10 cellular contexts compared by ENCODE assay signal in genomic region chr12:112183141-112183581, GRCh38. TPM values are rescaled to one million over a fixed set of nuclear protein-coding genes. Genes with fewer than 3 reads are reported as not detected.
DNase-seq lines count a peak whose midpoint lies in the region; ATAC-seq and TF ChIP-seq lines count a peak whose summit lies in the region.
"Had no signal": no experiment of that assay in that cellular context is flagged by ENCODE, and none has a peak within 500 bp of the region (broad histone marks: within the 10 kb centered on the region; RNA-seq: fewer than 3 reads in every experiment).

No MANE protein-coding gene starts in this region.

- H3K27ac ChIP-seq in fibroblast of lung (ENCODE audit: insufficient read depth, low read length) (peak overlapping the region; percentile 31), neuronal stem cell (replicated peaks; ENCODE audit: low read length) (no peak overlapping the region)

- H3K4me3 ChIP-seq in fibroblast of lung (replicated peaks in 1 of 4; ENCODE audit: control extremely low read depth in 1 of 4, insufficient read depth in 1 of 4, low read depth in 3 of 4, low read length in 4 of 4) (no peak overlapping the region), neuronal stem cell (ENCODE audit: low read length in 2 of 2) (no peak overlapping the region)

- H3K36me3 Mint-ChIP-seq in activated naive CD4-positive, alpha-beta T cell treated with anti-CD3 and anti-CD28 coated beads, Interleukin-2, amount 10 ng/mL, durations not matched to agents 7 days and 5 days = peaks cover 12% of the 10 kb centered on the region

- H3K79me1 ChIP-seq in neuronal stem cell (ENCODE audit: low read depth, low read length) = peaks cover 2% of the 10 kb centered on the region

- no peaks in the 10 kb centered on the region for H4K20me1 ChIP-seq in fibroblast of lung (ENCODE audit: control insufficient read depth, extremely low read depth, insufficient read depth, low read length)

- no peak overlapping the region for H3K14ac ChIP-seq in neuronal stem cell (ENCODE audit: low read length)

- no peaks in the 10 kb centered on the region for H3K27me3 Mint-ChIP-seq in activated naive CD4-positive, alpha-beta T cell treated with anti-CD3 and anti-CD28 coated beads, Interleukin-2, amount 10 ng/mL, durations not matched to agents 7 days and 5 days
- no peaks in the 10 kb centered on the region for H3K27me3 Mint-ChIP-seq in stimulated activated naive CD8-positive, alpha-beta T cell treated with anti-CD3 and anti-CD28 coated beads, Interleukin-15, amount 100 ng/mL, for 72 hours

- TF ChIP-seq CTCF in fibroblast of lung (conservative IDR thresholded peaks at IDR 0.05 in 1 of 2, IDR thresholded peaks at IDR 0.05 in 1 of 2; ENCODE audit: low read depth in 1 of 2, low read length in 2 of 2) = no peak

- H2AK5ac ChIP-seq in neuronal stem cell (ENCODE audit: low read depth, low read length) = no peak overlapping the region

- H3K9me3 ChIP-seq in fibroblast of lung (ENCODE audit: control insufficient read depth, insufficient read depth, low read depth, low read length) (no peaks in the 10 kb centered on the region), neuronal stem cell (replicated peaks in 1 of 2; ENCODE audit: control insufficient read depth in 2 of 2, insufficient read depth in 1 of 2, low read depth in 1 of 2, low read length in 2 of 2) (no peaks in the 10 kb centered on the region)
- H3K9me3 ChIP-seq: SK-N-SH had no signal

- no peak overlapping the region for H2AFZ ChIP-seq in fibroblast of lung (ENCODE audit: low read length)
- H2AFZ ChIP-seq in neuronal stem cell (ENCODE audit: low read length) = no peak overlapping the region

- no peak overlapping the region for H2BK5ac ChIP-seq in neuronal stem cell (ENCODE audit: low read length)

- WGBS in neuronal stem cell (ENCODE audit: extremely low coverage in 2 of 2, insufficient read length in 2 of 2, insufficient replicate concordance in 1 of 2), 2 donors = no CpG with 5 or more reads among the region's 2 CpGs

- peaks cover 10% of the 10 kb centered on the region for H3K4me1 Mint-ChIP-seq in activated naive CD4-positive, alpha-beta T cell treated with anti-CD3 and anti-CD28 coated beads, Interleukin-2, amount 10 ng/mL, durations not matched to agents 7 days and 5 days
- H3K4me1 Mint-ChIP-seq in stimulated activated naive CD8-positive, alpha-beta T cell treated with anti-CD3 and anti-CD28 coated beads, Interleukin-15, amount 100 ng/mL, for 72 hours = peaks cover 26% of the 10 kb centered on the region

- H3K4me2 ChIP-seq in fibroblast of lung (ENCODE audit: extremely low read depth, insufficient read depth, low read length) = no peak overlapping the region
- H3K4me2 ChIP-seq in neuronal stem cell (ENCODE audit: insufficient read depth, low read length, poor library complexity, severe bottlenecking) = no peak overlapping the region
- H3K4me2 ChIP-seq: SK-N-SH had no signal

- DNase-seq in activated naive CD4-positive, alpha-beta T cell treated with anti-CD3 and anti-CD28 coated beads, Interleukin-2, amount 10 ng/mL, durations not matched to agents 7 days and 5 days = no peak
- DNase-seq in activated naive CD4-positive, alpha-beta T cell treated with Interleukin-2 at 50 U/mL for 16 hours = no peak
- DNase-seq in RPMI7951 (ENCODE audit: low read depth) (peak; percentile 9), fibroblast of lung (ENCODE audit: low read depth in 2 of 2) (peak; percentile 73 to 75), NCI-H345 treated with DMSO at 0.1 percent for 48 hours (lab: John Stamatoyannopoulos, UW; ENCODE audit: unreplicated experiment) (no peak), neuronal stem cell (ENCODE audit: low spot score) (no peak), T-helper 9 cell (no peak)
- peak in 1 of 2 donors; percentile 38 for DNase-seq in stimulated activated naive CD8-positive, alpha-beta T cell treated with anti-CD3 and anti-CD28 coated beads, Interleukin-15, amount 100 ng/mL, for 72 hours
- DNase-seq: activated naive CD4-positive, alpha-beta T cell treated with anti-CD3 and anti-CD28 coated beads for 36 hours; SK-N-SH had no signal

- no peak overlapping the region for H3K4me3 Mint-ChIP-seq in activated naive CD4-positive, alpha-beta T cell treated with anti-CD3 and anti-CD28 coated beads, Interleukin-2, amount 10 ng/mL, durations not matched to agents 7 days and 5 days
- peak overlapping the region in 1 of 2 donors; percentile 55 for H3K4me3 Mint-ChIP-seq in stimulated activated naive CD8-positive, alpha-beta T cell treated with anti-CD3 and anti-CD28 coated beads, Interleukin-15, amount 100 ng/mL, for 72 hours
- H3K4me3 Mint-ChIP-seq: activated naive CD4-positive, alpha-beta T cell treated with anti-CD3 and anti-CD28 coated beads for 36 hours had no signal

- no peak overlapping the region for H3K9ac ChIP-seq in fibroblast of lung (ENCODE audit: insufficient read depth, low read length)
- no peak overlapping the region for H3K9ac ChIP-seq in neuronal stem cell (ENCODE audit: low read depth, low read length, poor library complexity)
- H3K9ac ChIP-seq: SK-N-SH had no signal

- H2BK120ac ChIP-seq in neuronal stem cell (ENCODE audit: low read depth, low read length) = no peak overlapping the region

- peaks cover 11% of the 10 kb centered on the region for H3K4me1 ChIP-seq in fibroblast of lung (ENCODE audit: control insufficient read depth, extremely low read depth, insufficient read depth, low read length)
- peaks cover 2 to 17% of the 10 kb centered on the region in 2 donors for H3K4me1 ChIP-seq in neuronal stem cell (ENCODE audit: control insufficient read depth in 2 of 2, insufficient read depth in 1 of 2, low read depth in 1 of 2, low read length in 2 of 2)

- H4K91ac ChIP-seq in neuronal stem cell (ENCODE audit: low read depth, low read length, poor library complexity) = no peak overlapping the region

- no peaks in the 10 kb centered on the region for H3K27me3 ChIP-seq in fibroblast of lung (ENCODE audit: control insufficient read depth, insufficient read depth, low read length)
- H3K27me3 ChIP-seq in neuronal stem cell (ENCODE audit: control insufficient read depth in 3 of 3, insufficient read depth in 3 of 3, low read depth in 1 of 3, low read length in 3 of 3) = no peaks in the 10 kb centered on the region

- peak overlapping the region; percentile 26 for H3K27ac Mint-ChIP-seq in activated naive CD4-positive, alpha-beta T cell treated with anti-CD3 and anti-CD28 coated beads, Interleukin-2, amount 10 ng/mL, durations not matched to agents 7 days and 5 days
- H3K27ac Mint-ChIP-seq in stimulated activated naive CD8-positive, alpha-beta T cell treated with anti-CD3 and anti-CD28 coated beads, Interleukin-15, amount 100 ng/mL, for 72 hours = peak overlapping the region; percentile 8 to 80
- H3K27ac Mint-ChIP-seq: activated naive CD4-positive, alpha-beta T cell treated with anti-CD3 and anti-CD28 coated beads for 36 hours had no signal

- H3K79me2 ChIP-seq in fibroblast of lung (ENCODE audit: control insufficient read depth, insufficient read depth, low read length) = no peaks in the 10 kb centered on the region

- H3K4ac ChIP-seq in neuronal stem cell (ENCODE audit: low read length) = no peak overlapping the region

- no peaks in the 10 kb centered on the region for H3K9me3 Mint-ChIP-seq in activated naive CD4-positive, alpha-beta T cell treated with anti-CD3 and anti-CD28 coated beads, Interleukin-2, amount 10 ng/mL, durations not matched to agents 7 days and 5 days
- no peaks in the 10 kb centered on the region for H3K9me3 Mint-ChIP-seq in stimulated activated naive CD8-positive, alpha-beta T cell treated with anti-CD3 and anti-CD28 coated beads, Interleukin-15, amount 100 ng/mL, for 72 hours
- H3K9me3 Mint-ChIP-seq: activated naive CD4-positive, alpha-beta T cell treated with anti-CD3 and anti-CD28 coated beads for 36 hours had no signal

- ATAC-seq in stimulated activated naive CD8-positive, alpha-beta T cell treated with anti-CD3 and anti-CD28 coated beads, Interleukin-15, amount 100 ng/mL, for 72 hours = peak; percentile 82

- no peak overlapping the region for H3K18ac ChIP-seq in neuronal stem cell (ENCODE audit: low read length)

- no peak overlapping the region for H2BK12ac ChIP-seq in neuronal stem cell (ENCODE audit: low read length)

- H3K36me3 ChIP-seq in fibroblast of lung (ENCODE audit: control insufficient read depth, insufficient read depth, low read length) (peaks cover 17% of the 10 kb centered on the region), neuronal stem cell (replicated peaks in 1 of 2; ENCODE audit: control insufficient read depth in 2 of 2, insufficient read depth in 2 of 2, low read length in 2 of 2) (peaks cover 17 to 64% of the 10 kb centered on the region in 2 donors)

- CTCF ChIA-PET in activated naive CD4-positive, alpha-beta T cell treated with anti-CD3 and anti-CD28 coated beads, Interleukin-2, amount 10 ng/mL, durations not matched to agents 7 days and 5 days (lab: Charles Lee) = no interaction called here

- no peak overlapping the region for H3K23ac ChIP-seq in neuronal stem cell (ENCODE audit: low read depth, low read length, poor library complexity)

- H2BK15ac ChIP-seq in neuronal stem cell (ENCODE audit: low read length) = no peak overlapping the region

- no peak overlapping the region for H4K8ac ChIP-seq in neuronal stem cell (ENCODE audit: low read depth, low read length)

RNA-seq across cellular contexts. Expression of gene TRAFD1, which starts 57.8 kb away (rescaled TPM):
- 17.5 and 17.9 TPM in 2 replicates for total RNA-seq in RPMI7951 (2014; rRNA removed; shearing (Covaris generic))
- total RNA-seq in fibroblast of lung = 55.7 and 83.4 TPM in 2 replicates
- polyA plus RNA-seq in fibroblast of lung = 42.5 and 43.3 TPM in 2 replicates
- polyA plus RNA-seq in fibroblast of lung (2012) = 33.0 and 38.0 TPM in 2 replicates
- polyA minus RNA-seq in fibroblast of lung (ENCODE audit: low replicate concordance) = 32.5 and 34.3 TPM in 2 replicates
- polyA plus RNA-seq in neuronal stem cell (2013, experiment 1 of 2) = 21.1 TPM
- polyA plus RNA-seq in neuronal stem cell (2013, experiment 2 of 2) = 21.0 TPM

Comparison
In these comparisons a context has a peak if more than half of its experiments do, and no peak if none do; other contexts are left out.
1. DNase-seq: peak in RPMI7951 (single experiment) and fibroblast of lung (2 of 2); none in activated naive CD4-positive, alpha-beta T cell treated with anti-CD3 and anti-CD28 coated beads, Interleukin-2, amount 10 ng/mL, durations not matched to agents 7 days and 5 days (single experiment), activated naive CD4-positive, alpha-beta T cell treated with Interleukin-2 at 50 U/mL for 16 hours (single experiment), NCI-H345 treated with DMSO at 0.1 percent for 48 hours (single experiment), neuronal stem cell (single experiment) and T-helper 9 cell (single experiment).